ENCODE assay signal across 9 cellular contexts in genomic region chr17:35023538-35023937, GRCh38. TPM values are rescaled to one million over a fixed set of nuclear protein-coding genes. Genes with fewer than 3 reads are reported as not detected.
DNase-seq lines count a peak whose midpoint lies in the region; ATAC-seq and TF ChIP-seq lines count a peak whose summit lies in the region.
"Had no signal": no experiment of that assay in that cellular context is flagged by ENCODE, and none has a peak within 500 bp of the region (broad histone marks: within the 10 kb centered on the region; RNA-seq: fewer than 3 reads in every experiment).

No MANE protein-coding gene starts in this region.

- H3K36me3 ChIP-seq in heart right ventricle (peaks cover 0 to 56% (median 11%) of the 10 kb centered on the region in 9 donors), mammary epithelial cell (ENCODE audit: insufficient read depth, low read length) (peaks cover 4% of the 10 kb centered on the region), muscle layer of duodenum (ENCODE audit: control insufficient read depth in 1 of 2, insufficient read depth in 2 of 2, low read length in 2 of 2) (peaks cover 21 to 26% of the 10 kb centered on the region in 2 donors), upper lobe of right lung (peaks cover 31% of the 10 kb centered on the region)

- peak overlapping the region; percentile 9 for H3K4me2 ChIP-seq in mammary epithelial cell (ENCODE audit: insufficient read depth, low read depth, low read length)

- H3K27ac ChIP-seq in heart right ventricle (peak overlapping the region in 9 of 10 donors; percentile 49 to 90 (median 79)), mammary epithelial cell (ENCODE audit: insufficient read depth, low read depth, low read length) (peak overlapping the region; percentile 94), muscle layer of duodenum (ENCODE audit: low read length) (peak overlapping the region; percentile 87), upper lobe of right lung (peak overlapping the region; percentile 82)

- H3K27me3 ChIP-seq in heart right ventricle: no peaks in the 10 kb centered on the region
- H3K27me3 ChIP-seq in mammary epithelial cell (ENCODE audit: insufficient read depth, low read length): no peaks in the 10 kb centered on the region
- H3K27me3 ChIP-seq in muscle layer of duodenum (ENCODE audit: low read depth, low read length): no peaks in the 10 kb centered on the region
- H3K27me3 ChIP-seq in upper lobe of right lung: no peaks in the 10 kb centered on the region

- in situ Hi-C loops in mammary epithelial cell (cut with MboI; ENCODE audit: low sequenced_read_pairs in 2 of 2): no loop called here

- H3K9me3 ChIP-seq in heart right ventricle (no peaks in the 10 kb centered on the region), mammary epithelial cell (replicated peaks; ENCODE audit: insufficient read depth, low read length) (no peaks in the 10 kb centered on the region), muscle layer of duodenum (ENCODE audit: control insufficient read depth in 1 of 2, low read length in 2 of 2) (no peaks in the 10 kb centered on the region), upper lobe of right lung (no peaks in the 10 kb centered on the region)

- WGBS in heart right ventricle, 2 donors: 96 to 97% methylated on average over 3 of the region's 3 CpGs
- WGBS in mammary epithelial cell (ENCODE audit: low coverage, missing lambda C conversion rate): 4% methylated on average over 3 of the region's 3 CpGs

- dilution Hi-C loops in mammary epithelial cell (cut with HindIII; ENCODE audit: low sequenced_read_pairs): loop anchor here (5.0 kb wide), 1 partner anchor 39 kb away; the partner anchor contains the start of gene RFFL

- peak overlapping the region; percentile 53 for H3K9ac ChIP-seq in mammary epithelial cell (ENCODE audit: insufficient read depth, low read length)

- peaks cover 6% of the 10 kb centered on the region for H3K79me2 ChIP-seq in mammary epithelial cell (ENCODE audit: insufficient read depth, low read length)

- H4K20me1 ChIP-seq in mammary epithelial cell (ENCODE audit: insufficient read depth, low read length): no peaks in the 10 kb centered on the region

- H3K4me1 ChIP-seq in heart right ventricle: peaks cover 0 to 40% (median 18%) of the 10 kb centered on the region in 9 donors
- H3K4me1 ChIP-seq in mammary epithelial cell (ENCODE audit: insufficient read depth, low read length): peaks cover 41% of the 10 kb centered on the region
- H3K4me1 ChIP-seq in muscle layer of duodenum (ENCODE audit: control insufficient read depth in 1 of 2, insufficient read depth in 2 of 2, low read length in 2 of 2): no peaks in the 10 kb centered on the region
- peaks cover 18% of the 10 kb centered on the region for H3K4me1 ChIP-seq in upper lobe of right lung

- H3K4me3 ChIP-seq in heart right ventricle: no peak overlapping the region
- no peak overlapping the region for H3K4me3 ChIP-seq in mammary epithelial cell (replicated peaks in 1 of 3; ENCODE audit: insufficient read depth in 1 of 3, low read depth in 2 of 3, low read length in 3 of 3)
- H3K4me3 ChIP-seq in muscle layer of duodenum (ENCODE audit: low read depth in 1 of 2, low read length in 2 of 2): no peak overlapping the region
- no peak overlapping the region for H3K4me3 ChIP-seq in upper lobe of right lung

- ATAC-seq in heart right ventricle: no peak
- no peak for ATAC-seq in left ventricle myocardium superior
- no peak for ATAC-seq in upper lobe of right lung

- BruUV-seq in mammary epithelial cell (replicated peaks; lab: Mats Ljungman, UMichigan): no TSS peak

- CTCF ChIA-PET in mammary epithelial cell (lab: Charles Lee; ENCODE audit: low non-redundant PET): no interaction called here

- H2AFZ ChIP-seq in mammary epithelial cell (ENCODE audit: low read depth, low read length): no peak overlapping the region

- DNase-seq in heart right ventricle: no peak
- no peak for DNase-seq in left ventricle myocardium superior
- DNase-seq in mammary epithelial cell: peak; percentile 90
- DNase-seq in upper lobe of right lung: no peak
- no peak for DNase-seq in NCI-H2227 treated with DMSO at 0.1 percent for 48 hours (lab: John Stamatoyannopoulos, UW)
- DNase-seq in DMS114 treated with DMSO at 0.1 percent for 48 hours (lab: John Stamatoyannopoulos, UW; ENCODE audit: unreplicated experiment): no peak
- no peak for DNase-seq in AG08396 (ENCODE audit: low spot score)
- DNase-seq: NCI-H2029 had no signal

- intact Hi-C loops in heart right ventricle (cut with DNase I): loop anchor here in 3 of 10 donors (5.0 kb wide), 1 partner anchor 39 kb away; the partner anchor contains the start of gene RFFL (in 3 of the 3)
- intact Hi-C loops in left ventricle myocardium superior (cut with micrococcal nuclease): no loop called here
- intact Hi-C loops in mammary epithelial cell (cut with micrococcal nuclease): no loop called here
- intact Hi-C loops in upper lobe of right lung (cut with DNase I): no loop called here

- TF ChIP-seq CTCF in heart right ventricle (IDR thresholded peaks at IDR 0.05) (no peak), mammary epithelial cell (conservative IDR thresholded peaks at IDR 0.05 in 1 of 2, IDR thresholded peaks at IDR 0.05 in 1 of 2; ENCODE audit: extremely low read depth in 1 of 2, insufficient read depth in 1 of 2, low read depth in 1 of 2, low read length in 2 of 2) (no peak), upper lobe of right lung (IDR thresholded peaks at IDR 0.05) (no peak)

RNA-seq across cellular contexts. Expression of gene RFFL, which starts 40.0 kb away (rescaled TPM):
- total RNA-seq in heart right ventricle: 10 to 100 TPM in 9 of 10 donors, 1 to 10 TPM in 1; 9.2 to 19.3 (median 13.9) TPM
- polyA plus RNA-seq in heart right ventricle: 1 to 10 TPM; 2.3 to 4.6 TPM
- total RNA-seq in left ventricle myocardium superior: 8.5 TPM
- 10 to 100 TPM; 15.7 to 30.2 TPM for total RNA-seq in mammary epithelial cell
- 15.3 TPM for polyA plus RNA-seq in mammary epithelial cell
- polyA minus RNA-seq in mammary epithelial cell: 42.9 TPM
- total RNA-seq in upper lobe of right lung: 27.9 TPM

RNA-seq across cellular contexts. Expression of gene LIG3, which starts 43.2 kb away (rescaled TPM):
- 10 to 100 TPM; 16.8 to 27.7 (median 20.7) TPM for total RNA-seq in heart right ventricle
- polyA plus RNA-seq in heart right ventricle: 1 to 10 TPM; 5.2 to 9.4 TPM
- total RNA-seq in left ventricle myocardium superior: 19.3 TPM
- total RNA-seq in mammary epithelial cell: 10 to 100 TPM; 26.8 to 42.3 TPM
- 19.2 TPM for polyA plus RNA-seq in mammary epithelial cell
- 83.0 TPM for polyA minus RNA-seq in mammary epithelial cell
- total RNA-seq in upper lobe of right lung: 29.7 TPM
